ENCODE assay signal across 8 cellular contexts in the genomic region with DNA sequence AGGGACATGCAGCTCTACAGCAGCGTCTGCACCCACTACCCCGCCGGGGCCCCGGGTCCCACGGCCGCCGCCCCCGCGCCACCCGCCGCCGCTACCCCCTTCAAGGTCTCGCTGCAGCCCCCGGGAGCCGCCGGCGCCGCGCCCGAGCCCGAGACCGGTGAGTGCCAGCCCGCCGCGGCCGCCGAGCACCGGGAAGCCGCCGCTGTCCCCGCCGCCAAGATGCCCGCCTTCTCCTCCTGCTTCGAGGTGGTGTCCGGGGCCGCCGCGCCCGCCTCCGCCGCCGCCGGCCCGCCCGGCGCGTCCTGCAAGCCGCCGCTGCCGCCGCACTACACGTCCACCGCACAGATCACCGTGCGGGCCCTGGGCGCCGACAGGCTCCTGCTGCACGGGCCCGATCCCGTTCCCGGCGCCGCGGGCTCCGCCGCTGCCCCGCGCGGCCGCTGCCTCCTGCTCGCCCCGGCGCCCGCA. TPM values are rescaled to one million over a fixed set of nuclear protein-coding genes. Genes with fewer than 3 reads are reported as not detected.
DNase-seq lines count a peak whose midpoint lies in the region; ATAC-seq and TF ChIP-seq lines count a peak whose summit lies in the region.

No MANE protein-coding gene starts in this region.

- H3K79me2 ChIP-seq in neural progenitor cell (ENCODE audit: low read depth), result no peaks in the 10 kb centered on the region

- no peak overlapping the region for H3K9ac ChIP-seq in neural progenitor cell

- peak overlapping the region; percentile 96 for H3K4me2 ChIP-seq in neural progenitor cell

- H3K36me3 ChIP-seq in effector memory CD4-positive, alpha-beta T cell (ENCODE audit: control insufficient read depth, insufficient read depth, low read length), result no peaks in the 10 kb centered on the region
- no peaks in the 10 kb centered on the region for H3K36me3 ChIP-seq in neural progenitor cell

- H3K4me3 Mint-ChIP-seq in activated CD4-positive, alpha-beta T cell treated with anti-CD3 and anti-CD28 coated beads, Interleukin-2, amount 10 ng/mL, durations not matched to agents 24 days and 14 days, result peak overlapping the region; percentile 96
- H3K4me3 Mint-ChIP-seq in neural progenitor cell, result peak overlapping the region; percentile 43

- intact Hi-C loops in activated CD4-positive, alpha-beta T cell treated with anti-CD3 and anti-CD28 coated beads, Interleukin-2, amount 10 ng/mL, durations not matched to agents 24 days and 14 days (cut with micrococcal nuclease), result loop anchor here (2.0 to 5.0 kb wide), 4 partner anchors 77 to 1578 kb away; partner anchors contain the start of genes ENKUR, MSRB2 and THNSL1

- peak overlapping the region; percentile 95 for H2AFZ ChIP-seq in neural progenitor cell (replicated peaks)

- H3K4me1 Mint-ChIP-seq in activated CD4-positive, alpha-beta T cell treated with anti-CD3 and anti-CD28 coated beads, Interleukin-2, amount 10 ng/mL, durations not matched to agents 24 days and 14 days, result peaks cover 40% of the 10 kb centered on the region
- H3K4me1 Mint-ChIP-seq in neural progenitor cell, result peaks cover 36% of the 10 kb centered on the region

- ATAC-seq in HG02571 (IDR thresholded peaks at IDR 0.05; ENCODE audit: unreplicated experiment), result peak; percentile 17

- H3K27ac Mint-ChIP-seq in activated CD4-positive, alpha-beta T cell treated with anti-CD3 and anti-CD28 coated beads, Interleukin-2, amount 10 ng/mL, durations not matched to agents 24 days and 14 days, result no peak overlapping the region
- H3K27ac Mint-ChIP-seq in neural progenitor cell, result no peak overlapping the region

- no peak for DNase-seq in activated CD4-positive, alpha-beta T cell treated with anti-CD3 and anti-CD28 coated beads, Interleukin-2, amount 10 ng/mL, durations not matched to agents 24 days and 14 days
- no peak for DNase-seq in activated CD4-positive, alpha-beta T cell treated with anti-CD3 and anti-CD28 coated beads, Interleukin-2, amount 50 U/mL, for 48 hours
- peak; percentile 30 for DNase-seq in RKO (ENCODE audit: low spot score)
- DNase-seq in effector memory CD4-positive, alpha-beta T cell, result peak in 1 of 3 donors; percentile 10
- DNase-seq in neural progenitor cell (ENCODE audit: low spot score), result peak; percentile 63
- no peak for DNase-seq in NOMO-1 treated with dmso at 0.1 percent for 144 hours (lab: John Stamatoyannopoulos, UW; ENCODE audit: unreplicated experiment)
- no peak for DNase-seq in NCI-H2029 (lab: John Stamatoyannopoulos, UW)

- H4K20me1 ChIP-seq in neural progenitor cell (ENCODE audit: low read depth), result peaks cover 12% of the 10 kb centered on the region

- peaks cover 18% of the 10 kb centered on the region for H3K4me1 ChIP-seq in effector memory CD4-positive, alpha-beta T cell (ENCODE audit: control insufficient read depth, insufficient read depth, low read length, poor library complexity, severe bottlenecking)
- H3K4me1 ChIP-seq in neural progenitor cell, result peaks cover 12% of the 10 kb centered on the region

- H3K36me3 Mint-ChIP-seq in activated CD4-positive, alpha-beta T cell treated with anti-CD3 and anti-CD28 coated beads, Interleukin-2, amount 10 ng/mL, durations not matched to agents 24 days and 14 days (ENCODE audit: low read depth), result peaks cover 26% of the 10 kb centered on the region
- no peaks in the 10 kb centered on the region for H3K36me3 Mint-ChIP-seq in neural progenitor cell

- H3K27ac ChIP-seq in effector memory CD4-positive, alpha-beta T cell (ENCODE audit: insufficient read depth, low read length, poor library complexity, severe bottlenecking), result peak overlapping the region; percentile 75
- no peak overlapping the region for H3K27ac ChIP-seq in neural progenitor cell

- peak overlapping the region; percentile 92 for H3K4me3 ChIP-seq in effector memory CD4-positive, alpha-beta T cell (ENCODE audit: insufficient read depth, low read depth, low read length, poor library complexity, severe bottlenecking)
- H3K4me3 ChIP-seq in neural progenitor cell, result peak overlapping the region; percentile 95

- no peaks in the 10 kb centered on the region for H3K9me3 ChIP-seq in effector memory CD4-positive, alpha-beta T cell (ENCODE audit: control insufficient read depth, low read length)
- H3K9me3 ChIP-seq in neural progenitor cell (ENCODE audit: low read depth), result no peaks in the 10 kb centered on the region

- H3K27me3 ChIP-seq in effector memory CD4-positive, alpha-beta T cell (replicated peaks; ENCODE audit: control insufficient read depth, insufficient read depth, low read length, poor library complexity, severe bottlenecking), result no peaks in the 10 kb centered on the region
- H3K27me3 ChIP-seq in neural progenitor cell, result peaks cover 20% of the 10 kb centered on the region

- peaks cover 12% of the 10 kb centered on the region for H3F3A ChIP-seq in neural progenitor cell (ENCODE audit: low read depth)

- H3K9me3 Mint-ChIP-seq in activated CD4-positive, alpha-beta T cell treated with anti-CD3 and anti-CD28 coated beads, Interleukin-2, amount 10 ng/mL, durations not matched to agents 24 days and 14 days, result no peaks in the 10 kb centered on the region
- no peaks in the 10 kb centered on the region for H3K9me3 Mint-ChIP-seq in neural progenitor cell

- TF ChIP-seq CTCF in neural progenitor cell (IDR thresholded peaks at IDR 0.05), result no peak

- no peaks in the 10 kb centered on the region for H3K27me3 Mint-ChIP-seq in activated CD4-positive, alpha-beta T cell treated with anti-CD3 and anti-CD28 coated beads, Interleukin-2, amount 10 ng/mL, durations not matched to agents 24 days and 14 days
- H3K27me3 Mint-ChIP-seq in neural progenitor cell (ENCODE audit: insufficient read depth, low read depth), result peaks cover 12% of the 10 kb centered on the region

RNA-seq across cellular contexts. Expression of gene OTUD1, which starts 0.6 kb away (rescaled TPM):
- total RNA-seq in activated CD4-positive, alpha-beta T cell treated with anti-CD3 and anti-CD28 coated beads, Interleukin-2, amount 10 ng/mL, durations not matched to agents 24 days and 14 days, result 12.6 and 12.8 TPM in 2 replicates
- total RNA-seq in neural progenitor cell (ENCODE audit: low replicate concordance), result 5.4 and 7.9 TPM in 2 replicates

Comparison
In these comparisons a context has a peak if more than half of its experiments do, and no peak if none do; other contexts are left out.
1. DNase-seq: peak in RKO (single experiment) and neural progenitor cell (single experiment); none in activated CD4-positive, alpha-beta T cell treated with anti-CD3 and anti-CD28 coated beads, Interleukin-2, amount 10 ng/mL, durations not matched to agents 24 days and 14 days (single experiment), activated CD4-positive, alpha-beta T cell treated with anti-CD3 and anti-CD28 coated beads, Interleukin-2, amount 50 U/mL, for 48 hours (0 of 2), NOMO-1 treated with dmso at 0.1 percent for 144 hours (single experiment) and NCI-H2029 (single experiment).